ENCODE assay signal across 11 cellular contexts in genomic region chr3:187889601-187890404, GRCh38.
DNase-seq lines count a peak whose midpoint lies in the region; ATAC-seq and TF ChIP-seq lines count a peak whose summit lies in the region.
"Had no signal": no experiment of that assay in that cellular context is flagged by ENCODE, and none has a peak within 500 bp of the region (broad histone marks: within the 10 kb centered on the region; RNA-seq: fewer than 3 reads in every experiment).

No MANE protein-coding gene starts in this region.

- peak overlapping the region; percentile 32 to 43 for H3K4me3 ChIP-seq in Panc1 (ENCODE audit: low read depth in 2 of 2, low read length in 2 of 2)
- no peak overlapping the region for H3K4me3 ChIP-seq in HAP-1
- H3K4me3 ChIP-seq: colonic mucosa had no signal

- DNase-seq in activated CD4-positive, alpha-beta T cell treated with anti-CD3 and anti-CD28 coated beads, Interleukin-2, amount 10 ng/mL, durations not matched to agents 24 days and 14 days = no peak
- no peak for DNase-seq in activated CD4-positive, alpha-beta T cell treated with anti-CD3 and anti-CD28 coated beads for 1 hour
- DNase-seq in Panc1 (ENCODE audit: low read depth, low spot score) = no peak
- no peak for DNase-seq in glutamatergic neuron
- no peak for DNase-seq in stimulated activated effector memory CD8-positive, alpha-beta T cell treated with anti-CD3 and anti-CD28 coated beads, Interleukin-12 subunit alpha, Interleukin-12 subunit beta, amount 100 ng/mL, for 72 hours (ENCODE audit: low spot score in 2 of 2)
- DNase-seq in HUDEP-2 (lab: John Stamatoyannopoulos, UW; ENCODE audit: unreplicated experiment in 76 of 76) = no peak
- DNase-seq in HAP-1 (ENCODE audit: low spot score in 2 of 2) = no peak
- no peak for DNase-seq in NCI-H82 treated with DMSO at 0.1 percent for 48 hours (lab: John Stamatoyannopoulos, UW; ENCODE audit: unreplicated experiment)
- DNase-seq: ACHN, colonic mucosa, HCEC 1CT had no signal

- H3K4me3 Mint-ChIP-seq in activated CD4-positive, alpha-beta T cell treated with anti-CD3 and anti-CD28 coated beads, Interleukin-2, amount 10 ng/mL, durations not matched to agents 24 days and 14 days = peak overlapping the region; percentile 62
- H3K4me3 Mint-ChIP-seq in glutamatergic neuron (ENCODE audit: unreplicated experiment) = no peak overlapping the region
- peak overlapping the region; percentile 34 for H3K4me3 Mint-ChIP-seq in stimulated activated effector memory CD8-positive, alpha-beta T cell treated with anti-CD3 and anti-CD28 coated beads, Interleukin-12 subunit alpha, Interleukin-12 subunit beta, amount 100 ng/mL, for 72 hours

- POLR2A ChIA-PET in Panc1 (lab: Charles Lee) = no interaction called here

- intact Hi-C loops in activated CD4-positive, alpha-beta T cell treated with anti-CD3 and anti-CD28 coated beads, Interleukin-2, amount 10 ng/mL, durations not matched to agents 24 days and 14 days (cut with micrococcal nuclease) = no loop called here
- intact Hi-C loops in Panc1 (cut with micrococcal nuclease; ENCODE audit: unreplicated experiment) = no loop called here

- peaks cover 3% of the 10 kb centered on the region for H3K27me3 Mint-ChIP-seq in activated CD4-positive, alpha-beta T cell treated with anti-CD3 and anti-CD28 coated beads, Interleukin-2, amount 10 ng/mL, durations not matched to agents 24 days and 14 days
- H3K27me3 Mint-ChIP-seq in glutamatergic neuron (ENCODE audit: unreplicated experiment) = no peaks in the 10 kb centered on the region

- peaks cover 9% of the 10 kb centered on the region for H3K4me1 Mint-ChIP-seq in activated CD4-positive, alpha-beta T cell treated with anti-CD3 and anti-CD28 coated beads, Interleukin-2, amount 10 ng/mL, durations not matched to agents 24 days and 14 days
- peaks cover 7% of the 10 kb centered on the region for H3K4me1 Mint-ChIP-seq in glutamatergic neuron (ENCODE audit: low read depth, unreplicated experiment)
- peaks cover 9% of the 10 kb centered on the region for H3K4me1 Mint-ChIP-seq in stimulated activated effector memory CD8-positive, alpha-beta T cell treated with anti-CD3 and anti-CD28 coated beads, Interleukin-12 subunit alpha, Interleukin-12 subunit beta, amount 100 ng/mL, for 72 hours

- H3K27me3 ChIP-seq in Panc1 (ENCODE audit: control insufficient read depth, insufficient read depth, low read length) (no peaks in the 10 kb centered on the region), HAP-1 (ENCODE audit: low read depth) (no peaks in the 10 kb centered on the region)
- H3K27me3 ChIP-seq: colonic mucosa had no signal

- H3K27ac Mint-ChIP-seq in activated CD4-positive, alpha-beta T cell treated with anti-CD3 and anti-CD28 coated beads, Interleukin-2, amount 10 ng/mL, durations not matched to agents 24 days and 14 days = peak overlapping the region; percentile 57
- peak overlapping the region; percentile 24 for H3K27ac Mint-ChIP-seq in glutamatergic neuron (ENCODE audit: unreplicated experiment)
- H3K27ac Mint-ChIP-seq in stimulated activated effector memory CD8-positive, alpha-beta T cell treated with anti-CD3 and anti-CD28 coated beads, Interleukin-12 subunit alpha, Interleukin-12 subunit beta, amount 100 ng/mL, for 72 hours = peak overlapping the region; percentile 65

- BruUV-seq in Panc1 (replicated peaks; lab: Mats Ljungman, UMichigan) = no TSS peak

- TF ChIP-seq CTCF in Panc1 (IDR thresholded peaks at IDR 0.05) = no peak
- no peak for TF ChIP-seq CTCF in glutamatergic neuron (IDR thresholded peaks at IDR 0.05; ENCODE audit: partially characterized antibody, unreplicated experiment)

- H3K27ac ChIP-seq in Panc1 (ENCODE audit: low read length) = peak overlapping the region; percentile 71
- H3K27ac ChIP-seq: colonic mucosa had no signal

- peaks cover 10% of the 10 kb centered on the region for H3K9me3 Mint-ChIP-seq in activated CD4-positive, alpha-beta T cell treated with anti-CD3 and anti-CD28 coated beads, Interleukin-2, amount 10 ng/mL, durations not matched to agents 24 days and 14 days
- H3K9me3 Mint-ChIP-seq in glutamatergic neuron (ENCODE audit: unreplicated experiment) = no peaks in the 10 kb centered on the region
- H3K9me3 Mint-ChIP-seq in stimulated activated effector memory CD8-positive, alpha-beta T cell treated with anti-CD3 and anti-CD28 coated beads, Interleukin-12 subunit alpha, Interleukin-12 subunit beta, amount 100 ng/mL, for 72 hours = no peaks in the 10 kb centered on the region

- CTCF ChIA-PET in Panc1 (lab: Charles Lee) = no interaction called here

- in situ Hi-C loops in Panc1 (cut with HindIII; ENCODE audit: low pct_unique_long_range_greater_than_20kb, low sequenced_read_pairs) (no loop called here), HAP-1 (cut with MboI; ENCODE audit: low sequenced_read_pairs) (no loop called here)

- H3K36me3 ChIP-seq in Panc1 (ENCODE audit: control insufficient read depth, insufficient read depth, low read length) = no peaks in the 10 kb centered on the region
- H3K36me3 ChIP-seq in HAP-1 (replicated peaks) = no peaks in the 10 kb centered on the region
- H3K36me3 ChIP-seq: colonic mucosa had no signal

- H3K9me3 ChIP-seq in Panc1 (ENCODE audit: control insufficient read depth, insufficient read depth, low read depth, low read length) = no peaks in the 10 kb centered on the region
- H3K9me3 ChIP-seq in HAP-1 = no peaks in the 10 kb centered on the region
- H3K9me3 ChIP-seq: colonic mucosa had no signal

- H3K36me3 Mint-ChIP-seq in activated CD4-positive, alpha-beta T cell treated with anti-CD3 and anti-CD28 coated beads, Interleukin-2, amount 10 ng/mL, durations not matched to agents 24 days and 14 days (ENCODE audit: low read depth) = peaks cover 5% of the 10 kb centered on the region
- no peaks in the 10 kb centered on the region for H3K36me3 Mint-ChIP-seq in glutamatergic neuron (ENCODE audit: unreplicated experiment)
- no peaks in the 10 kb centered on the region for H3K36me3 Mint-ChIP-seq in stimulated activated effector memory CD8-positive, alpha-beta T cell treated with anti-CD3 and anti-CD28 coated beads, Interleukin-12 subunit alpha, Interleukin-12 subunit beta, amount 100 ng/mL, for 72 hours

- H3K4me1 ChIP-seq in Panc1 (ENCODE audit: control insufficient read depth, insufficient read depth, low read length) (no peaks in the 10 kb centered on the region), HAP-1 (no peaks in the 10 kb centered on the region)
- H3K4me1 ChIP-seq: colonic mucosa had no signal

- ATAC-seq in Panc1 = peak; percentile 72
- no peak for ATAC-seq in stimulated activated effector memory CD8-positive, alpha-beta T cell treated with anti-CD3 and anti-CD28 coated beads, Interleukin-12 subunit alpha, Interleukin-12 subunit beta, amount 100 ng/mL, for 72 hours
